ENCODE assay signal across 10 cellular contexts in genomic region chr15:59622289-59622688, GRCh38. TPM values are rescaled to one million over a fixed set of nuclear protein-coding genes. Genes with fewer than 3 reads are reported as not detected.
DNase-seq lines count a peak whose midpoint lies in the region; ATAC-seq and TF ChIP-seq lines count a peak whose summit lies in the region.
"Had no signal": no experiment of that assay in that cellular context is flagged by ENCODE, and none has a peak within 500 bp of the region (broad histone marks: within the 10 kb centered on the region; RNA-seq: fewer than 3 reads in every experiment).

No MANE protein-coding gene starts in this region.

- no peak for TF ChIP-seq POLR2A in transverse colon (IDR thresholded peaks at IDR 0.05)

- peak overlapping the region in 3 of 4 donors; percentile 16 to 55 (median 28) for H3K27ac ChIP-seq in transverse colon
- H3K27ac ChIP-seq: parathyroid adenoma had no signal

- TF ChIP-seq EP300 in transverse colon (IDR thresholded peaks at IDR 0.05; ENCODE audit: low read depth): no peak

- peaks cover 17% of the 10 kb centered on the region for H3K27me3 Mint-ChIP-seq in activated T-helper 1 cell treated with anti-CD3 and anti-CD28 coated beads, Interleukin-12 subunit alpha, Interleukin-12 subunit beta, Interleukin-2, Interleukin-4 antibody, amounts not matched to agents 30 ng/mL and 10 ng/mL and 1 ng/mL, durations not matched to agents 14 hours and 24 hours and 36 hours (ENCODE audit: insufficient read depth)

- intact Hi-C loops in activated T-helper 1 cell treated with anti-CD3 and anti-CD28 coated beads, Interleukin-12 subunit alpha, Interleukin-12 subunit beta, Interleukin-2, Interleukin-4 antibody, amounts not matched to agents 30 ng/mL and 10 ng/mL and 1 ng/mL, durations not matched to agents 14 hours and 24 hours and 36 hours (cut with micrococcal nuclease): loop anchor here (1.0 kb wide), 1 partner anchor 90 kb away; no protein-coding TSS in a partner anchor
- intact Hi-C loops in transverse colon (cut with DNase I; ENCODE audit: low total_unique reads): no loop called here

- H3K9me3 ChIP-seq in transverse colon: no peaks in the 10 kb centered on the region

- no peaks in the 10 kb centered on the region for H3K36me3 Mint-ChIP-seq in activated T-helper 1 cell treated with anti-CD3 and anti-CD28 coated beads, Interleukin-12 subunit alpha, Interleukin-12 subunit beta, Interleukin-2, Interleukin-4 antibody, amounts not matched to agents 30 ng/mL and 10 ng/mL and 1 ng/mL, durations not matched to agents 14 hours and 24 hours and 36 hours (ENCODE audit: low read depth)

- H3K4me3 Mint-ChIP-seq in activated T-helper 1 cell treated with anti-CD3 and anti-CD28 coated beads, Interleukin-12 subunit alpha, Interleukin-12 subunit beta, Interleukin-2, Interleukin-4 antibody, amounts not matched to agents 30 ng/mL and 10 ng/mL and 1 ng/mL, durations not matched to agents 14 hours and 24 hours and 36 hours: no peak overlapping the region

- H3K9me3 Mint-ChIP-seq in activated T-helper 1 cell treated with anti-CD3 and anti-CD28 coated beads, Interleukin-12 subunit alpha, Interleukin-12 subunit beta, Interleukin-2, Interleukin-4 antibody, amounts not matched to agents 30 ng/mL and 10 ng/mL and 1 ng/mL, durations not matched to agents 14 hours and 24 hours and 36 hours: no peaks in the 10 kb centered on the region

- H3K36me3 ChIP-seq in transverse colon: no peaks in the 10 kb centered on the region

- H3K27me3 ChIP-seq in transverse colon: peaks cover 4% of the 10 kb centered on the region

- ATAC-seq in GM18873 (IDR thresholded peaks at IDR 0.05; ENCODE audit: low FRiP score, unreplicated experiment): no peak

- H3K4me1 Mint-ChIP-seq in activated T-helper 1 cell treated with anti-CD3 and anti-CD28 coated beads, Interleukin-12 subunit alpha, Interleukin-12 subunit beta, Interleukin-2, Interleukin-4 antibody, amounts not matched to agents 30 ng/mL and 10 ng/mL and 1 ng/mL, durations not matched to agents 14 hours and 24 hours and 36 hours (ENCODE audit: low read depth): no peaks in the 10 kb centered on the region

- peak; percentile 25 to 72 (median 53) for TF ChIP-seq CTCF in transverse colon (IDR thresholded peaks at IDR 0.05)

- H3K27ac Mint-ChIP-seq in activated T-helper 1 cell treated with anti-CD3 and anti-CD28 coated beads, Interleukin-12 subunit alpha, Interleukin-12 subunit beta, Interleukin-2, Interleukin-4 antibody, amounts not matched to agents 30 ng/mL and 10 ng/mL and 1 ng/mL, durations not matched to agents 14 hours and 24 hours and 36 hours: no peak overlapping the region

- H3K4me3 ChIP-seq in transverse colon: no peak overlapping the region

- DNase-seq in EL (peak; percentile 63), GOT3 (lab: John Stamatoyannopoulos, UW) (peak; percentile 8), NCI-H82 treated with DMSO at 0.1 percent for 48 hours (lab: John Stamatoyannopoulos, UW; ENCODE audit: unreplicated experiment) (peak; percentile 20), islet precursor cell (peak; percentile 81), transverse colon (peak; percentile 84), NCI-H2029 treated with DMSO at 0.1 percent for 48 hours (lab: John Stamatoyannopoulos, UW) (no peak)
- DNase-seq in activated T-helper 1 cell treated with anti-CD3 and anti-CD28 coated beads, Interleukin-12 subunit alpha, Interleukin-12 subunit beta, Interleukin-2, Interleukin-4 antibody, amounts not matched to agents 30 ng/mL and 10 ng/mL and 1 ng/mL, durations not matched to agents 14 hours and 24 hours and 36 hours (ENCODE audit: low spot score): peak; percentile 11

- 25 to 26% methylated on average over 6 of the region's 6 CpGs for WGBS in transverse colon (ENCODE audit: low coverage in 1 of 2), 2 donors

- peaks cover 0 to 6% (median 1%) of the 10 kb centered on the region in 4 donors for H3K4me1 ChIP-seq in transverse colon
- H3K4me1 ChIP-seq: parathyroid adenoma had no signal

- in situ Hi-C loops in transverse colon (cut with MboI; ENCODE audit: low pct_ligation_motif_present in 1 of 4, low pct_unique_long_range_greater_than_20kb in 1 of 4, low sequenced_read_pairs in 3 of 4): no loop called here

RNA-seq across cellular contexts. Expression of gene GCNT3, which starts 10.7 kb away (rescaled TPM):
- not detected in 2 replicates for total RNA-seq in activated T-helper 1 cell treated with anti-CD3 and anti-CD28 coated beads, Interleukin-12 subunit alpha, Interleukin-12 subunit beta, Interleukin-2, Interleukin-4 antibody, amounts not matched to agents 30 ng/mL and 10 ng/mL and 1 ng/mL, durations not matched to agents 14 hours and 24 hours and 36 hours
- total RNA-seq in transverse colon: 100 to 1,000 TPM; 117 to 289 (median 184) TPM
- total RNA-seq: T-helper 1 cell treated with Interleukin-12 subunit alpha and Interleukin-12 subunit beta and Interleukin-4 antibody, amounts not matched to agents 30 ng/mL and 1 ng/mL, for 36 hours had no signal

RNA-seq across cellular contexts. Expression of gene GTF2A2, which starts 35.0 kb away (rescaled TPM):
- total RNA-seq in activated T-helper 1 cell treated with anti-CD3 and anti-CD28 coated beads, Interleukin-12 subunit alpha, Interleukin-12 subunit beta, Interleukin-2, Interleukin-4 antibody, amounts not matched to agents 30 ng/mL and 10 ng/mL and 1 ng/mL, durations not matched to agents 14 hours and 24 hours and 36 hours: 189 and 197 TPM in 2 replicates
- 10 to 100 TPM in 3 of 4 donors, 1 to 10 TPM in 1; 4.4 to 27.7 (median 17.8) TPM for total RNA-seq in transverse colon

Comparison
In these comparisons a context has a peak if more than half of its experiments do, and no peak if none do; other contexts are left out.
1. RNA of gene GCNT3, which starts 10.7 kb away (total RNA-seq): 117 to 289 TPM in transverse colon; not detected in activated T-helper 1 cell treated with anti-CD3 and anti-CD28 coated beads, Interleukin-12 subunit alpha, Interleukin-12 subunit beta, Interleukin-2, Interleukin-4 antibody, amounts not matched to agents 30 ng/mL and 10 ng/mL and 1 ng/mL, durations not matched to agents 14 hours and 24 hours and 36 hours; every median in the first group is over 100 times any median in the second.